ENCODE assay signal across 24 cellular contexts in the genomic region with DNA sequence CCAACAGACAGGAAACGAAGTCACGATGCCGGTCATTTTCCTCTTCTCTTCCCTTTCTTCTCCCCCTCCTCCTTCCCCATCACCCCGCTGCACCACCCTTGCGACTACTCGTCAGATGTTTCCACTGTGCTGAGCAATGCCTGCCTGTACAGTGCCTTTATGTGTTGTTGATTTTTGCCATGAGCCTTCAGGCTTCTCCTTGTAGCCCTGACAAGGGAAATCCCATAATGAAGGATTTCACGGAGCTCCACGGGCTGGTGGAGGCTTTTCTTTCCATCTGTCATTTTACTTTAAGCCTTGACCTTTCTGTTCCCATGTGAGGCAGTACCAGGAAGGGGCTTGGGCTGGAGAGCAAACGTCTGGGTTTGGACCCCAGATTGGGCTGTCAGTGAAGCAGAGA. TPM values are rescaled to one million over a fixed set of nuclear protein-coding genes. Genes with fewer than 3 reads are reported as not detected.
DNase-seq lines count a peak whose midpoint lies in the region; ATAC-seq and TF ChIP-seq lines count a peak whose summit lies in the region.
"Had no signal": no experiment of that assay in that cellular context is flagged by ENCODE, and none has a peak within 500 bp of the region (broad histone marks: within the 10 kb centered on the region; RNA-seq: fewer than 3 reads in every experiment).

No MANE protein-coding gene starts in this region.

- H3K4me1 Mint-ChIP-seq in WTC11, result peaks cover 30% of the 10 kb centered on the region
- peaks cover 29% of the 10 kb centered on the region for H3K4me1 Mint-ChIP-seq in stimulated activated memory B cell treated with anti-CD40 and anti-IgM and Interleukin-4, amounts not matched to agents 10 μg/mL and 1 μg/mL and 100 μg/mL, for 72 hours
- H3K4me1 Mint-ChIP-seq: CD4-positive, alpha-beta memory T cell had no signal

- CTCF ChIA-PET in WTC11 (lab: Charles Lee), result interaction anchor here (0.6 kb wide), 2 partner anchors 129 to 654 kb away, joined by 3 to 4 read pairs; no protein-coding TSS in a partner anchor

- TF ChIP-seq CTCF in MM.1S (IDR thresholded peaks at IDR 0.05; ENCODE audit: low read length), result no peak
- no peak for TF ChIP-seq CTCF in WTC11 (IDR thresholded peaks at IDR 0.05)
- no peak for TF ChIP-seq CTCF in vagina (IDR thresholded peaks at IDR 0.05)

- H3K4me1 ChIP-seq in BLaER1 treated with 17β-estradiol and CSF1 and Interleukin-3, amounts not matched to agents 10 nM and 100 nM, result peaks cover 39 to 65% (median 44%) of the 10 kb centered on the region in 10 experiments
- H3K4me1 ChIP-seq in MM.1S (ENCODE audit: low read length) (peaks cover 27% of the 10 kb centered on the region), vagina (no peaks in the 10 kb centered on the region)
- H3K4me1 ChIP-seq: A549, BE2C, Caco-2 had no signal

- H3K79me2 ChIP-seq in MM.1S (ENCODE audit: low read length), result no peaks in the 10 kb centered on the region

- H2AFZ ChIP-seq in MM.1S (ENCODE audit: low read length), result no peak overlapping the region

- peaks cover 0 to 11% (median 4%) of the 10 kb centered on the region in 11 experiments; a peak in 11 of 22 replicates for H3K9me3 ChIP-seq in BLaER1 treated with 17β-estradiol and CSF1 and Interleukin-3, amounts not matched to agents 10 nM and 100 nM (replicated peaks in 1 of 11)
- no peaks in the 10 kb centered on the region for H3K9me3 ChIP-seq in MM.1S (replicated peaks; ENCODE audit: insufficient read depth, low read length)
- H3K9me3 ChIP-seq in vagina, result no peaks in the 10 kb centered on the region
- H3K9me3 ChIP-seq: A549, BE2C, Caco-2, MG63 had no signal

- peak overlapping the region in 10 of 11 experiments; percentile 5 to 94 (median 32); a peak in 13 of 22 replicates for H3K4me2 ChIP-seq in BLaER1 treated with 17β-estradiol and CSF1 and Interleukin-3, amounts not matched to agents 10 nM and 100 nM
- peak overlapping the region; percentile 44; the same call in 1 of the 2 replicates for H3K4me2 ChIP-seq in MM.1S (ENCODE audit: low read depth, low read length)
- H3K4me2 ChIP-seq: A549 had no signal

- H3K36me3 Mint-ChIP-seq in WTC11, result peaks cover 3% of the 10 kb centered on the region; the same call in 1 of the 2 replicates
- H3K36me3 Mint-ChIP-seq in stimulated activated memory B cell treated with anti-CD40 and anti-IgM and Interleukin-4, amounts not matched to agents 10 μg/mL and 1 μg/mL and 100 μg/mL, for 72 hours, result no peaks in the 10 kb centered on the region
- H3K36me3 Mint-ChIP-seq: CD4-positive, alpha-beta memory T cell had no signal

- H3K27ac Mint-ChIP-seq in WTC11, result peak overlapping the region; percentile 22; the same call in 1 of the 2 replicates
- peak overlapping the region; percentile 52 for H3K27ac Mint-ChIP-seq in stimulated activated memory B cell treated with anti-CD40 and anti-IgM and Interleukin-4, amounts not matched to agents 10 μg/mL and 1 μg/mL and 100 μg/mL, for 72 hours
- H3K27ac Mint-ChIP-seq: CD4-positive, alpha-beta memory T cell had no signal

- peak overlapping the region in 1 of 11 experiments; percentile 63; a peak in 1 of 22 replicates for H3K27ac ChIP-seq in BLaER1 treated with 17β-estradiol and CSF1 and Interleukin-3, amounts not matched to agents 10 nM and 100 nM
- H3K27ac ChIP-seq in MM.1S (ENCODE audit: low read length) (peak overlapping the region; percentile 87; the same call in 1 of the 2 replicates), vagina (no peak overlapping the region)
- H3K27ac ChIP-seq: A549 had no signal

- no peaks in the 10 kb centered on the region for H4K20me1 ChIP-seq in BLaER1 treated with 17β-estradiol and CSF1 and Interleukin-3, amounts not matched to agents 10 nM and 100 nM
- no peaks in the 10 kb centered on the region for H4K20me1 ChIP-seq in MM.1S (ENCODE audit: insufficient read depth, low read length)

- intact Hi-C loops in Right ventricle myocardium superior (cut with DNase I) (no loop called here), cardiac septum (cut with DNase I) (no loop called here), vagina (cut with DNase I) (no loop called here)

- no peaks in the 10 kb centered on the region for H3K9me2 ChIP-seq in MM.1S (replicated peaks; ENCODE audit: insufficient read depth, low read length)

- H3K9ac ChIP-seq in BLaER1 treated with 17β-estradiol and CSF1 and Interleukin-3, amounts not matched to agents 10 nM and 100 nM, result no peak overlapping the region
- H3K9ac ChIP-seq in MM.1S (ENCODE audit: low read length), result no peak overlapping the region

- no peak for DNase-seq in MM.1S
- DNase-seq in WTC11 (ENCODE audit: low spot score), result no peak
- DNase-seq in Right ventricle myocardium superior, result no peak
- no peak for DNase-seq in cardiac septum (ENCODE audit: low spot score)
- DNase-seq in vagina (ENCODE audit: extremely low spot score in 2 of 2), result no peak
- DNase-seq: BE2C; Caco-2; CD4-positive, alpha-beta memory T cell; DMS153; GOT3; Karpas-422; MG63; NCI-H1048; NCI-H1417 treated with DMSO at 0.1 percent for 48 hours; NCI-H187; NCI-H446; NCI-H526; T-helper 1 cell had no signal

- POLR2A ChIA-PET in WTC11 (lab: Charles Lee), result no interaction called here

- TF ChIP-seq POLR2A in vagina (IDR thresholded peaks at IDR 0.05), result no peak

- H3K36me3 ChIP-seq in BLaER1 treated with 17β-estradiol and CSF1 and Interleukin-3, amounts not matched to agents 10 nM and 100 nM, result no peaks in the 10 kb centered on the region
- H3K36me3 ChIP-seq in MM.1S (replicated peaks; ENCODE audit: insufficient read depth, low read length), result no peaks in the 10 kb centered on the region
- H3K36me3 ChIP-seq in vagina, result no peaks in the 10 kb centered on the region
- H3K36me3 ChIP-seq: BE2C, MG63 had no signal

- ATAC-seq in WTC11 (no peak), Right ventricle myocardium superior (ENCODE audit: poor library complexity) (no peak)
- ATAC-seq in stimulated activated memory B cell treated with anti-CD40 and anti-IgM and Interleukin-4, amounts not matched to agents 10 μg/mL and 1 μg/mL and 100 μg/mL, for 72 hours, result no peak
- ATAC-seq: A549, HCT116, Panc1 had no signal

- no peaks in the 10 kb centered on the region; the same call in 1 of the 2 replicates for H3K27me3 Mint-ChIP-seq in WTC11 (ENCODE audit: low read depth)
- H3K27me3 Mint-ChIP-seq in stimulated activated memory B cell treated with anti-CD40 and anti-IgM and Interleukin-4, amounts not matched to agents 10 μg/mL and 1 μg/mL and 100 μg/mL, for 72 hours, result peaks cover 21% of the 10 kb centered on the region

- H3K4me3 ChIP-seq in BLaER1 treated with 17β-estradiol and CSF1 and Interleukin-3, amounts not matched to agents 10 nM and 100 nM, result no peak overlapping the region
- H3K4me3 ChIP-seq in MM.1S (ENCODE audit: low read length) (no peak overlapping the region), vagina (no peak overlapping the region)
- H3K4me3 ChIP-seq: A549, MG63 had no signal

- H3K9me3 Mint-ChIP-seq in WTC11, result no peaks in the 10 kb centered on the region
- H3K9me3 Mint-ChIP-seq in stimulated activated memory B cell treated with anti-CD40 and anti-IgM and Interleukin-4, amounts not matched to agents 10 μg/mL and 1 μg/mL and 100 μg/mL, for 72 hours, result no peaks in the 10 kb centered on the region
- H3K9me3 Mint-ChIP-seq: IgD-negative memory B cell had no signal

- H3K4me3 Mint-ChIP-seq in WTC11, result no peak overlapping the region
- H3K4me3 Mint-ChIP-seq in stimulated activated memory B cell treated with anti-CD40 and anti-IgM and Interleukin-4, amounts not matched to agents 10 μg/mL and 1 μg/mL and 100 μg/mL, for 72 hours, result no peak overlapping the region
- H3K4me3 Mint-ChIP-seq: CD4-positive, alpha-beta memory T cell; IgD-negative memory B cell had no signal

- H3F3A ChIP-seq in MM.1S (ENCODE audit: insufficient read depth, low read length), result peaks cover 22% of the 10 kb centered on the region

- H3K27me3 ChIP-seq in BLaER1 treated with 17β-estradiol and CSF1 and Interleukin-3, amounts not matched to agents 10 nM and 100 nM, result peaks cover 0 to 27% (median 0%) of the 10 kb centered on the region in 11 experiments; a peak in 4 of 22 replicates
- H3K27me3 ChIP-seq in MM.1S (replicated peaks; ENCODE audit: insufficient read depth, low read length) (peaks cover 8% of the 10 kb centered on the region; the same call in 1 of the 2 replicates), vagina (no peaks in the 10 kb centered on the region)
- H3K27me3 ChIP-seq: MG63 had no signal

TF ChIP-seq in WTC11, 78 proteins besides CTCF, POLR2A, EP300 and RAD21 (continues in another document):
- TF ChIP-seq TP53 (CRISPR knock-in tag; IDR thresholded peaks at IDR 0.05), result no peak
- TF ChIP-seq, protein P1, sequence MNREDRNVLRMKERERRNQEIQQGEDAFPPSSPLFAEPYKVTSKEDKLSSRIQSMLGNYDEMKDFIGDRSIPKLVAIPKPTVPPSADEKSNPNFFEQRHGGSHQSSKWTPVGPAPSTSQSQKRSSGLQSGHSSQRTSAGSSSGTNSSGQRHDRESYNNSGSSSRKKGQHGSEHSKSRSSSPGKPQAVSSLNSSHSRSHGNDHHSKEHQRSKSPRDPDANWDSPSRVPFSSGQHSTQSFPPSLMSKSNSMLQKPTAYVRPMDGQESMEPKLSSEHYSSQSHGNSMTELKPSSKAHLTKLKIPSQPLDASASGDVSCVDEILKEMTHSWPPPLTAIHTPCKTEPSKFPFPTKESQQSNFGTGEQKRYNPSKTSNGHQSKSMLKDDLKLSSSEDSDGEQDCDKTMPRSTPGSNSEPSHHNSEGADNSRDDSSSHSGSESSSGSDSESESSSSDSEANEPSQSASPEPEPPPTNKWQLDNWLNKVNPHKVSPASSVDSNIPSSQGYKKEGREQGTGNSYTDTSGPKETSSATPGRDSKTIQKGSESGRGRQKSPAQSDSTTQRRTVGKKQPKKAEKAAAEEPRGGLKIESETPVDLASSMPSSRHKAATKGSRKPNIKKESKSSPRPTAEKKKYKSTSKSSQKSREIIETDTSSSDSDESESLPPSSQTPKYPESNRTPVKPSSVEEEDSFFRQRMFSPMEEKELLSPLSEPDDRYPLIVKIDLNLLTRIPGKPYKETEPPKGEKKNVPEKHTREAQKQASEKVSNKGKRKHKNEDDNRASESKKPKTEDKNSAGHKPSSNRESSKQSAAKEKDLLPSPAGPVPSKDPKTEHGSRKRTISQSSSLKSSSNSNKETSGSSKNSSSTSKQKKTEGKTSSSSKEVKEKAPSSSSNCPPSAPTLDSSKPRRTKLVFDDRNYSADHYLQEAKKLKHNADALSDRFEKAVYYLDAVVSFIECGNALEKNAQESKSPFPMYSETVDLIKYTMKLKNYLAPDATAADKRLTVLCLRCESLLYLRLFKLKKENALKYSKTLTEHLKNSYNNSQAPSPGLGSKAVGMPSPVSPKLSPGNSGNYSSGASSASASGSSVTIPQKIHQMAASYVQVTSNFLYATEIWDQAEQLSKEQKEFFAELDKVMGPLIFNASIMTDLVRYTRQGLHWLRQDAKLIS (CRISPR knock-in tag; IDR thresholded peaks at IDR 0.05; ENCODE audit: borderline replicate concordance), result no peak

RNA-seq across cellular contexts. Expression of gene CCND2, which starts 28.7 kb away (rescaled TPM):
- total RNA-seq in WTC11 (2021) (194 to 266 TPM (median 261 TPM) in 3 replicates), Right ventricle myocardium superior (206 TPM), cardiac septum (478 TPM), vagina (57.5 TPM)
